In genomic region chr20:63347081-63347741, GRCh38 we compare ENCODE assay signal across 1 cellular context.
TF ChIP-seq lines count a peak whose summit lies in the region.

No MANE protein-coding gene starts in this region.

TF ChIP-seq in H1, 55 proteins besides CTCF, POLR2A, EP300 and RAD21:
- TF ChIP-seq RXRA (IDR thresholded peaks at IDR 0.05; ENCODE audit: insufficient read depth, low read depth, low read length) (no peak), GABPA (IDR thresholded peaks at IDR 0.05; ENCODE audit: borderline replicate concordance, insufficient read depth, low read length) (no peak), RFX5 (IDR thresholded peaks at IDR 0.05; ENCODE audit: borderline replicate concordance, low read depth, low read length) (no peak), NRF1 (IDR thresholded peaks at IDR 0.05; ENCODE audit: low read depth, low read length) (no peak), CREB1 (IDR thresholded peaks at IDR 0.05) (no peak), TAF1 (IDR thresholded peaks at IDR 0.05; ENCODE audit: low read depth, low read length) (no peak), EZH2 (IDR thresholded peaks at IDR 0.05; ENCODE audit: low read depth, low read length, severe bottlenecking) (no peak), SAP30 (IDR thresholded peaks at IDR 0.05; ENCODE audit: insufficient read depth, insufficient replicate concordance, low read length) (no peak), CHD1 (IDR thresholded peaks at IDR 0.05; ENCODE audit: low read depth, low read length) (no peak), HDAC6 (IDR thresholded peaks at IDR 0.05; ENCODE audit: low read depth, low read length) (no peak), TAF7 (optimal IDR thresholded peaks at IDR 0.05; ENCODE audit: borderline replicate concordance, low read depth, low read length) (no peak), EGR1 (IDR thresholded peaks at IDR 0.05; ENCODE audit: borderline replicate concordance, low read depth, low read length) (no peak), GTF2F1 (IDR thresholded peaks at IDR 0.05; ENCODE audit: borderline replicate concordance, low read depth, low read length) (no peak), PHF8 (conservative IDR thresholded peaks at IDR 0.05; ENCODE audit: low read depth, low read length) (no peak)
TF ChIP-seq in H1: peak in this region for 0.
